In the genomic region with DNA sequence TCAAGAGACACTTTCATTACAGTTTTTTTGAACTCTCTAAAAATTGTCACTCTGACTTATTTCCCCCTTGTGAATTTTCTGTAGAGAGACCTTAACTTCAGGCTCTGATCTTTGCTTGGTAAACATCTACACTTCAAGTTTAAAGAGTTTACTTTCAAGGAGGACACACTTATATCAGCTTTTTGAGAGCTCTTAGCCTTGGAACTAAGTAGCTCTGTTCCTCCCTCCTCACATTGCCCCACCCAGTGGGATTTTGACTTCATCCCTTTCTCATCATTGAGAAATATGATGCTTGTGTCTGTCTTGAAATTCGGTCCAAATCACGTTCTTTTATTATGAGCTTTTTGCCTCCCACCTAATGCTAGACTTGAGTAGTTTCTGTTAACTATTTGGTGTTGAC, we compare ENCODE assay signal across 23 cellular contexts.
"Had no signal": no experiment of that assay in that cellular context is flagged by ENCODE, and none has a peak within 500 bp of the region (broad histone marks: within the 10 kb centered on the region; RNA-seq: fewer than 3 reads in every experiment).

No MANE protein-coding gene starts in this region.

- ATAC-seq: K562 had no signal

- DNase-seq: Kasumi-1, MM.1S, NCI-H1092 treated with DMSO at 0.1 percent for 48 hours, NCI-H1436, NCI-H187 treated with DMSO at 0.1 percent for 48 hours, NCI-H2029 treated with DMSO at 0.1 percent for 48 hours, NCI-H2171, NCI-H226, NCI-H446, NCI-H510A, NCI-H524 treated with DMSO at 0.1 percent for 48 hours, NCI-H69, NCI-H774, Right ventricle myocardium superior, RPMI8226, SIG-M5 had no signal

- H3K36me3 ChIP-seq: SJSA1 had no signal

- H3K4me1 ChIP-seq: SJSA1 had no signal

- H3K9ac ChIP-seq: KMS-11 had no signal

- H3K27me3 ChIP-seq: SJSA1 had no signal

- FAIRE-seq: HTR-8/SVneo, K562, RCC 7860 had no signal

- H3K9me3 ChIP-seq: SJSA1 had no signal

- H3K27ac ChIP-seq: HL-60, KMS-11, SJSA1, SK-N-MC had no signal

- H3K4me3 ChIP-seq: K562, SJSA1, SK-N-MC had no signal
